14 cellular contexts compared by ENCODE assay signal in the genomic region with DNA sequence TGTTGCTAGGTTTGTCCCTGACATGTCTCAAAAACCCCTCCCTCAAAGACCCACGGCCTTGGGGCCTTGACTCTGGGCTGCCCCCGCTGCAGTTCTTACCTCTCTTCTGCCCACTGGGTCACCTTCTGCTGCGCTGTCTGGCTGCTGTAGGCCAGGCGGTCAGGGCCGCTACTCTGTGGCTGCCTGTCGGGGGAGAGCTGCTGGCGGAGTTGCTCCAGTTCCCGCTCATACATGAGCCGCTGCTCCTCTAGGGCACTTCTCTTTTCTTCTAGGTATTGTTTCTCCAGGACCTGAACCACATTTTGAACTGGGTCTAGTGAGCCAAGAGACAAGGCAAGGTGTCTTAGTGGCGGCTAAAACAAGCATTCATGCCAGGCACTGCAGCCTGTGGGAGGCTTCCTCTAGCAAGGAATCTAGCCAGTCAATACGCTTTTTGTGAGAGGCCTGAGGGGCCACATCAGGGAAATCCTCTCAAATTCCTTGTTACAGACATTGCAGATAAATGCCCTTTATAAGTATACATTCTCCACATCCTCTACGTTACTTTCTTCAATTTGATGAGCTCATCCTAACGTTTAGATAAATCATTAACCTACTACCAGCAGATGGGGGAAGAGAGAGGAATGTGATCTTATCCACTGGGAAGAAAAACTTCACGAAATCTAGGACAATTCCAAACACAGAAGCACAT.
A peak's percentile ranks its signal among the peaks of the same experiment; 100 is the strongest.
DNase-seq lines count a peak whose midpoint lies in the region; ATAC-seq, FAIRE-seq and TF ChIP-seq lines count a peak whose summit lies in the region.
"Had no signal": no experiment of that assay in that cellular context is flagged by ENCODE, and none has a peak within 500 bp of the region (broad histone marks: within the 10 kb centered on the region; RNA-seq: fewer than 3 reads in every experiment).

No MANE protein-coding gene starts in this region.

- FAIRE-seq in endothelial cell of umbilical vein (lab: Jason Lieb, UNC): peak; percentile 24
- FAIRE-seq: keratinocyte had no signal

- H3K4me1 ChIP-seq in endothelial cell of umbilical vein (ENCODE audit: control insufficient read depth, extremely low read depth, insufficient read depth, low read length) (no peaks in the 10 kb centered on the region), lower lobe of right lung (no peaks in the 10 kb centered on the region), sigmoid colon (no peaks in the 10 kb centered on the region)
- H3K4me1 ChIP-seq: breast epithelium had no signal

- CTCF ChIA-PET in endothelial cell of umbilical vein (lab: Charles Lee): interaction anchor here (1.0 to 4.5 kb wide), 11 partner anchors 9 to 687 kb away, joined by 3 to 31 read pairs (median 4); a partner anchor contains a TSS
- CTCF ChIA-PET in activated CD8-positive, alpha-beta memory T cell treated with anti-CD3 and anti-CD28 coated beads, Interleukin-2, amount 10 ng/mL, durations not matched to agents 7 days and 5 days (lab: Charles Lee): interaction anchor here (1.4 to 5.0 kb wide), 3 partner anchors 13 to 233 kb away, joined by 3 to 29 read pairs (median 8); no protein-coding TSS in a partner anchor

- H3K4me3 ChIP-seq in endothelial cell of umbilical vein (replicated peaks in 1 of 3; ENCODE audit: insufficient read depth in 1 of 3, low read depth in 1 of 3, low read length in 3 of 3) (no peak overlapping the region), lower lobe of right lung (no peak overlapping the region), sigmoid colon (no peak overlapping the region)
- H3K4me3 ChIP-seq: breast epithelium had no signal

- peaks cover 28% of the 10 kb centered on the region for H3K36me3 Mint-ChIP-seq in mesothelial cell of epicardium
- H3K36me3 Mint-ChIP-seq in activated CD8-positive, alpha-beta memory T cell treated with anti-CD3 and anti-CD28 coated beads, Interleukin-2, amount 10 ng/mL, durations not matched to agents 7 days and 5 days: no peaks in the 10 kb centered on the region

- no peak for ATAC-seq in activated CD8-positive, alpha-beta memory T cell treated with anti-CD3 and anti-CD28 coated beads, Interleukin-2, amount 10 ng/mL, durations not matched to agents 7 days and 5 days
- no peak for ATAC-seq in lower lobe of right lung
- ATAC-seq: stimulated activated memory B cell treated with anti-CD40 and anti-IgM and Interleukin-4, amounts not matched to agents 10 μg/mL and 1 μg/mL and 100 μg/mL, for 72 hours had no signal

- H3K4me2 ChIP-seq in endothelial cell of umbilical vein (ENCODE audit: insufficient read depth, low read length): no peak overlapping the region

- intact Hi-C loops in endothelial cell of umbilical vein (cut with micrococcal nuclease): loop anchor here (1.0 to 5.0 kb wide), 3 partner anchors 115 to 660 kb away; a partner anchor contains a TSS
- intact Hi-C loops in lower lobe of right lung (cut with DNase I): no loop called here
- intact Hi-C loops in sigmoid colon (cut with DNase I): no loop called here

- H4K20me1 ChIP-seq in endothelial cell of umbilical vein (replicated peaks; ENCODE audit: control insufficient read depth, extremely low read depth, insufficient read depth, low read length): no peaks in the 10 kb centered on the region

- no peak overlapping the region for H3K27ac ChIP-seq in endothelial cell of umbilical vein (ENCODE audit: insufficient read depth, low read depth, low read length)
- H3K27ac ChIP-seq in lower lobe of right lung: no peak overlapping the region
- no peak overlapping the region for H3K27ac ChIP-seq in sigmoid colon
- H3K27ac ChIP-seq: breast epithelium had no signal

- H3K4me1 Mint-ChIP-seq in mesothelial cell of epicardium: peaks cover 11% of the 10 kb centered on the region
- H3K4me1 Mint-ChIP-seq in activated CD8-positive, alpha-beta memory T cell treated with anti-CD3 and anti-CD28 coated beads, Interleukin-2, amount 10 ng/mL, durations not matched to agents 7 days and 5 days: no peaks in the 10 kb centered on the region
- H3K4me1 Mint-ChIP-seq: stimulated activated memory B cell treated with anti-CD40 and anti-IgM and Interleukin-4, amounts not matched to agents 10 μg/mL and 1 μg/mL and 100 μg/mL, for 72 hours had no signal

- H3K36me3 ChIP-seq in endothelial cell of umbilical vein (ENCODE audit: control insufficient read depth in 2 of 2, extremely low read depth in 1 of 2, insufficient read depth in 2 of 2, low read length in 2 of 2) (peaks cover 2 to 13% of the 10 kb centered on the region in 2 experiments), lower lobe of right lung (peaks cover 22% of the 10 kb centered on the region), sigmoid colon (peaks cover 0 to 29% (median 12%) of the 10 kb centered on the region in 4 donors)
- H3K36me3 ChIP-seq: breast epithelium had no signal

- H3K9me3 ChIP-seq in endothelial cell of umbilical vein (replicated peaks; ENCODE audit: control insufficient read depth, insufficient read depth, low read length) (no peaks in the 10 kb centered on the region), lower lobe of right lung (no peaks in the 10 kb centered on the region), sigmoid colon (no peaks in the 10 kb centered on the region)
- H3K9me3 ChIP-seq: breast epithelium had no signal

- H3K27me3 ChIP-seq in endothelial cell of umbilical vein (ENCODE audit: control insufficient read depth in 2 of 2, insufficient read depth in 2 of 2, low read length in 2 of 2) (no peaks in the 10 kb centered on the region), lower lobe of right lung (ENCODE audit: low read depth) (no peaks in the 10 kb centered on the region), sigmoid colon (no peaks in the 10 kb centered on the region)
- H3K27me3 ChIP-seq: breast epithelium had no signal

- H3K4me3 Mint-ChIP-seq in mesothelial cell of epicardium: no peak overlapping the region
- H3K4me3 Mint-ChIP-seq in activated CD8-positive, alpha-beta memory T cell treated with anti-CD3 and anti-CD28 coated beads, Interleukin-2, amount 10 ng/mL, durations not matched to agents 7 days and 5 days: no peak overlapping the region
- H3K4me3 Mint-ChIP-seq: stimulated activated memory B cell treated with anti-CD40 and anti-IgM and Interleukin-4, amounts not matched to agents 10 μg/mL and 1 μg/mL and 100 μg/mL, for 72 hours had no signal

- dilution Hi-C loops in endothelial cell of umbilical vein (cut with MboI; ENCODE audit: extremely low pct_ligation_motif_present, low sequenced_read_pairs): no loop called here

- POLR2A ChIA-PET in endothelial cell of umbilical vein (lab: Charles Lee): interaction anchor here (0.7 kb wide), 1 partner anchor 113 kb away, joined by 3 read pairs; no protein-coding TSS in a partner anchor

- 73 to 84% methylated on average over 14 of the region's 14 CpGs for WGBS in sigmoid colon, 2 donors

- H3K27ac Mint-ChIP-seq in mesothelial cell of epicardium: peak overlapping the region; percentile 91
- H3K27ac Mint-ChIP-seq in activated CD8-positive, alpha-beta memory T cell treated with anti-CD3 and anti-CD28 coated beads, Interleukin-2, amount 10 ng/mL, durations not matched to agents 7 days and 5 days: no peak overlapping the region
- H3K27ac Mint-ChIP-seq: stimulated activated memory B cell treated with anti-CD40 and anti-IgM and Interleukin-4, amounts not matched to agents 10 μg/mL and 1 μg/mL and 100 μg/mL, for 72 hours had no signal

- H3K79me2 ChIP-seq in endothelial cell of umbilical vein (ENCODE audit: control insufficient read depth, insufficient read depth, low read length): no peaks in the 10 kb centered on the region

- no peaks in the 10 kb centered on the region for H3K9me3 Mint-ChIP-seq in mesothelial cell of epicardium
- no peaks in the 10 kb centered on the region for H3K9me3 Mint-ChIP-seq in activated CD8-positive, alpha-beta memory T cell treated with anti-CD3 and anti-CD28 coated beads, Interleukin-2, amount 10 ng/mL, durations not matched to agents 7 days and 5 days (ENCODE audit: low read depth)
- H3K9me3 Mint-ChIP-seq: stimulated activated memory B cell treated with anti-CD40 and anti-IgM and Interleukin-4, amounts not matched to agents 10 μg/mL and 1 μg/mL and 100 μg/mL, for 72 hours had no signal

- TF ChIP-seq POLR2A in endothelial cell of umbilical vein (IDR thresholded peaks at IDR 0.05; ENCODE audit: low read depth, low read length): no peak
- no peak for TF ChIP-seq POLR2A in sigmoid colon (IDR thresholded peaks at IDR 0.05)

- DNase-seq in Caki2 (ENCODE audit: low read depth) (peak; percentile 89), endothelial cell of umbilical vein (ENCODE audit: low read depth, low spot score) (peak; percentile 18), mesothelial cell of epicardium (ENCODE audit: low spot score in 2 of 2, unreplicated experiment in 2 of 2) (no peak), lower lobe of right lung (no peak), sigmoid colon (no peak), mucosa of gallbladder (ENCODE audit: low spot score) (no peak)
- DNase-seq in activated CD8-positive, alpha-beta memory T cell treated with anti-CD3 and anti-CD28 coated beads, Interleukin-2, amount 10 ng/mL, durations not matched to agents 7 days and 5 days: no peak
- DNase-seq: activated CD4-positive, alpha-beta T cell treated with anti-CD3 and anti-CD28 coated beads for 1 hour; MM.1S; Right ventricle myocardium superior had no signal

- no peaks in the 10 kb centered on the region for H3K9me1 ChIP-seq in endothelial cell of umbilical vein (replicated peaks; ENCODE audit: control insufficient read depth, extremely low read depth, insufficient read depth, low read length)

- H3K9ac ChIP-seq in endothelial cell of umbilical vein (replicated peaks; ENCODE audit: extremely low read depth, insufficient read depth, low read length): no peak overlapping the region

- no TSS peak for BruUV-seq in endothelial cell of umbilical vein (replicated peaks; lab: Mats Ljungman, UMichigan)

- no peaks in the 10 kb centered on the region for H3K27me3 Mint-ChIP-seq in mesothelial cell of epicardium (ENCODE audit: low read depth)
- H3K27me3 Mint-ChIP-seq in activated CD8-positive, alpha-beta memory T cell treated with anti-CD3 and anti-CD28 coated beads, Interleukin-2, amount 10 ng/mL, durations not matched to agents 7 days and 5 days: peaks cover 11% of the 10 kb centered on the region
- H3K27me3 Mint-ChIP-seq: stimulated activated memory B cell treated with anti-CD40 and anti-IgM and Interleukin-4, amounts not matched to agents 10 μg/mL and 1 μg/mL and 100 μg/mL, for 72 hours had no signal

- TF ChIP-seq CTCF in LNCAP (IDR thresholded peaks at IDR 0.05) (0 out of 2 replicates have a peak, but pooled peaks have one; percentile 10), endothelial cell of umbilical vein (IDR thresholded peaks at IDR 0.05; ENCODE audit: extremely low read depth in 1 of 2, insufficient read depth in 1 of 2, low read depth in 1 of 2, low read length in 2 of 2) (no peak), mesothelial cell of epicardium (IDR thresholded peaks at IDR 0.05; ENCODE audit: unreplicated experiment) (no peak), lower lobe of right lung (IDR thresholded peaks at IDR 0.05) (no peak), sigmoid colon (IDR thresholded peaks at IDR 0.05) (no peak)

- no peak for TF ChIP-seq EP300 in sigmoid colon (IDR thresholded peaks at IDR 0.05)

- H2AFZ ChIP-seq in endothelial cell of umbilical vein (ENCODE audit: low read depth, low read length): no peak overlapping the region

- in situ Hi-C loops in Caki2 (cut with HindIII; ENCODE audit: low pct_unique_long_range_greater_than_20kb, low sequenced_read_pairs): no loop called here

TF ChIP-seq in endothelial cell of umbilical vein, 7 proteins besides CTCF, POLR2A, EP300 and RAD21 (continues in another document):
- no peak for TF ChIP-seq MYC (IDR thresholded peaks at IDR 0.05; ENCODE audit: low read depth, low read length)

Comparison
In these comparisons a context has a peak if more than half of its experiments do, and no peak if none do; other contexts are left out.
1. DNase-seq: peak in Caki2 (single experiment) and endothelial cell of umbilical vein (single experiment); none in mesothelial cell of epicardium (0 of 2), activated CD8-positive, alpha-beta memory T cell treated with anti-CD3 and anti-CD28 coated beads, Interleukin-2, amount 10 ng/mL, durations not matched to agents 7 days and 5 days (single experiment), lower lobe of right lung (single experiment), sigmoid colon (single experiment) and mucosa of gallbladder (single experiment).